In the genomic region with DNA sequence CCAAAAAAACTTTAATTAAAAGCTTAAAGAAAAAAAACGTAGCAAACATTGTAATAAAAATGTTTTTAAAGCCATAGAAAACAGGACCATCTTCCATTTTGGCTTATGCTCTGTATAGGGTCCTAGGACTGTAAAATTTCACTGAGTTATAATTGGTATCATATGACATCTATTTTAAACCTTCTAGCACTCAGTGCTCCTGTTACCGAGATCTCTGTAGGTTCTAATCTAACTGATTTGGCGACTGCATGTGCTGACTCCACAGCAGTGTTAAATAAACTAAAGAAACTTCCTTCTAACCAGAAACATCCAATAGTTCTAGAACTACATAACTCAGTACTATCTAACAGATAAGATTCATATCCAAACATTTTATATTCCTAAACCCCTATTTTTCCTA, we compare ENCODE assay signal across 25 cellular contexts. TPM values are rescaled to one million over a fixed set of nuclear protein-coding genes. Genes with fewer than 3 reads are reported as not detected.
A peak's percentile ranks its signal among the peaks of the same experiment; 100 is the strongest.
DNase-seq lines count a peak whose midpoint lies in the region; ATAC-seq and TF ChIP-seq lines count a peak whose summit lies in the region.
"Had no signal": no experiment of that assay in that cellular context is flagged by ENCODE, and none has a peak within 500 bp of the region (broad histone marks: within the 10 kb centered on the region; RNA-seq: fewer than 3 reads in every experiment).

A gene with protein sequence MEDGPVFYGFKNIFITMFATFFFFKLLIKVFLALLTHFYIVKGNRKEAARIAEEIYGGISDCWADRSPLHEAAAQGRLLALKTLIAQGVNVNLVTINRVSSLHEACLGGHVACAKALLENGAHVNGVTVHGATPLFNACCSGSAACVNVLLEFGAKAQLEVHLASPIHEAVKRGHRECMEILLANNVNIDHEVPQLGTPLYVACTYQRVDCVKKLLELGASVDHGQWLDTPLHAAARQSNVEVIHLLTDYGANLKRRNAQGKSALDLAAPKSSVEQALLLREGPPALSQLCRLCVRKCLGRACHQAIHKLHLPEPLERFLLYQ (minus strand): TSS at position 132 of the 400 bp plus-strand sequence. CDS start 35 bp downstream, at position 97.

- DNase-seq in cardiac septum (ENCODE audit: low spot score) (no peak), right atrium auricular region (ENCODE audit: low spot score) (no peak), NCI-H774 (lab: John Stamatoyannopoulos, UW) (no peak), left lobe of liver (ENCODE audit: low spot score) (no peak)
- DNase-seq: Calu3, DMS53, GM23248, H7, KBM-7, MV-4-11, NCI-H1105 treated with DMSO at 0.1 percent for 48 hours, NCI-H2029, NCI-H446, NCI-H524 treated with DMSO at 0.1 percent for 48 hours, SIG-M5, SK-N-SH had no signal

- TF ChIP-seq CTCF in HEK293 (tag by site-specific recombination; IDR thresholded peaks at IDR 0.05) (no peak), right atrium auricular region (IDR thresholded peaks at IDR 0.05) (no peak)

- intact Hi-C loops in cardiac septum (cut with DNase I) = no loop called here

- H3K9me3 ChIP-seq in HEK293 (ENCODE audit: control insufficient read depth, insufficient read depth, low read depth, low read length) = no peaks in the 10 kb centered on the region
- no peaks in the 10 kb centered on the region for H3K9me3 ChIP-seq in right atrium auricular region
- H3K9me3 ChIP-seq: SK-N-SH had no signal

- no peaks in the 10 kb centered on the region for H3K27me3 ChIP-seq in right atrium auricular region

- CTCF ChIA-PET in HEK293 (lab: Yijun Ruan, JAX) = interaction anchor here (0.6 to 0.8 kb wide), 2 partner anchors 9 kb away, joined by 3 read pairs; no protein-coding TSS in a partner anchor

- no peak for ATAC-seq in HG03571 (IDR thresholded peaks at IDR 0.05; ENCODE audit: unreplicated experiment)
- no peak for ATAC-seq in SK-N-SH treated with all-trans-retinoic acid at 6 μM for 48 hours
- ATAC-seq in left lobe of liver = no peak
- ATAC-seq: Panc1 had no signal

- H3K36me3 ChIP-seq in HEK293 (ENCODE audit: control insufficient read depth in 2 of 2, insufficient read depth in 1 of 2, low read length in 2 of 2) = peaks cover 0 to 4% of the 10 kb centered on the region in 2 experiments; a peak in 1 of 3 replicates
- H3K36me3 ChIP-seq in right atrium auricular region = no peaks in the 10 kb centered on the region

- H3K4me1 ChIP-seq in HEK293 (ENCODE audit: control insufficient read depth, insufficient read depth, low read length) (no peaks in the 10 kb centered on the region), right atrium auricular region (peaks cover 0 to 4% of the 10 kb centered on the region in 2 donors)

- H3K4me3 ChIP-seq in HEK293 (ENCODE audit: low read depth, low read length) (no peak within 1 kb of the TSS), right atrium auricular region (peak within 1 kb of the TSS; percentile 30 to 35)
- H3K4me3 ChIP-seq: GM23248 had no signal

- POLR2A ChIA-PET in HEK293 (lab: Yijun Ruan, JAX) = no interaction called here

- H3K27ac ChIP-seq in HEK293 (ENCODE audit: extremely low read depth, low read depth, low read length) = no peak within 1 kb of the TSS
- peak within 1 kb of the TSS; percentile 53 to 83 for H3K27ac ChIP-seq in right atrium auricular region
- H3K27ac ChIP-seq: GM23248, RWPE1 had no signal

TF ChIP-seq in HEK293, 187 proteins besides CTCF, POLR2A, EP300 and RAD21:
- TF ChIP-seq ZNF664 (tag by site-specific recombination; IDR thresholded peaks at IDR 0.05) = peak; percentile 87
- no peak for TF ChIP-seq ZNF473 (tag by site-specific recombination; IDR thresholded peaks at IDR 0.05)

TF ChIP-seq in SK-N-SH treated with all-trans-retinoic acid at 6 μM for 48 hours, 23 proteins besides CTCF, POLR2A, EP300 and RAD21:
- no peak for TF ChIP-seq BACH2 (CRISPR knock-in tag; IDR thresholded peaks at IDR 0.05; ENCODE audit: borderline replicate concordance)

RNA-seq across cellular contexts. Expression of the gene that starts here (rescaled TPM):
- total RNA-seq in cardiac septum = 60.8 TPM
- total RNA-seq in right atrium auricular region = 100 to 1,000 TPM in 1 of 2 donors, 10 to 100 TPM in 1; 57.1 to 137 TPM
- not detected for total RNA-seq in left lobe of liver
- total RNA-seq: Calu3, Daoy, G401, GM23248, H7, LHCN-M2, MCF 10A had no signal

Comparison
In these comparisons a context has a peak if more than half of its experiments do, and no peak if none do; other contexts are left out.
1. RNA of the gene that starts here (total RNA-seq): 57.1 to 137 TPM in right atrium auricular region and 60.8 TPM in cardiac septum (single experiment); not detected in left lobe of liver (single experiment); every median in the first group is over 10 times any median in the second.